8 cellular contexts compared by ENCODE assay signal in the genomic region with DNA sequence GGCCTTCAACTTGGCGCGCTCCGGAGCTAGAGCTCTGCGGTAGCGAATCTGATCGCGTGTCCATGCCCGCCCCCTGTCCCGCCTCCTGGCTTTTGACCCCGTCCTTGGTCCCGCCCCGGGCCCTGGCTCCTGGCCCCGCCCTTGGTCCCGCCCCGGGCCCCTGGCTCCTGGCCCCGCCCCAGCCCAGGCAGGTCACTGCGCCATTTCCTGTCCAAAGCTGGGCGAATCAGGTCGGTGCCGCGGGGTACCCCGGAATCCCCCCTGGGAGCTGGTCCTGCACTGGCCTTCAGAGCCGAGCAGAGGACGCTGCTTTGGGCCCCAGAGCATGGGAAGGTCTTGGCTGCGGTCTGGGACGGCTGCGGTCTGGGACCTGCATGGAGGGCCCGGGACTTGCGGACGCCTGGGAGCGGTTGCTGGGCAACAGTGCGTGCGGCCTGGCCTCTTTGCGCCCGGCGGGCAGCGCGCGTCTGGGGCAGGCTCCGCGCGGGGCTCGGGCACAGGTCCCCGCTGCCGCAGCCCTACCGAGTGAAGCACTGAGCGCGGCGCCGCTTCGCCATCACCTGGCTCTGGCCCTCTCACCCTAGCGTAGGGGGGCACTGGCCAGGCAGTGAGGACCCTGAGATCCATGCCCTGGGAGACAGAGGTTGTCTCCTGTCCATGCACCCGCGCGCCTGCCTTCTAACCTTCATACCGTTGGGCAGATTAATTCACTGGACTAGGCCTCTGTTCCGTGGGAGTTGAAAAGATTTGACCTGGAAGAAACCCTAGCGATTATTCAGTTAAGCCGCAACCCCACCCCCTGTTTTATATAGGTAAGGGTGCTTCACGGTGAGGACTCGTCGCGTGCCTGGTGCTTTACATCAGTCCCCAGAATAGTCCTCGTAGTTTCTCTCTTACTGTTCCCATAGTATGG. TPM values are rescaled to one million over a fixed set of nuclear protein-coding genes. Genes with fewer than 3 reads are reported as not detected.
DNase-seq lines count a peak whose midpoint lies in the region; ATAC-seq, FAIRE-seq and TF ChIP-seq lines count a peak whose summit lies in the region.

TTC12 (plus strand) TSS at position 195 of the 913 bp plus-strand sequence. CDS start 1,675 bp downstream, outside the sequence.

- no peaks in the 10 kb centered on the region for H3K36me3 ChIP-seq in Caco-2 (ENCODE audit: control insufficient read depth, insufficient read depth, low read length)

- BruUV-seq in Caco-2 (replicated peaks; lab: Mats Ljungman, UMichigan) = TSS peak; percentile 46

- H3K4me1 ChIP-seq in Caco-2 = peaks cover 10% of the 10 kb centered on the region

- H3K4me1 Mint-ChIP-seq in Caco-2 (ENCODE audit: low read depth, unreplicated experiment) = peaks cover 6% of the 10 kb centered on the region
- peaks cover 11% of the 10 kb centered on the region for H3K4me1 Mint-ChIP-seq in nephron progenitor cell

- H3K27ac Mint-ChIP-seq in Caco-2 (ENCODE audit: unreplicated experiment) (peak within 1 kb of the TSS; percentile 35), nephron progenitor cell (no peak within 1 kb of the TSS)

- H3K27me3 ChIP-seq in Caco-2 (replicated peaks; ENCODE audit: control insufficient read depth, insufficient read depth, low read length) = no peaks in the 10 kb centered on the region

- peak within 1 kb of the TSS; percentile 72 for H3K4me3 ChIP-seq in Caco-2 (ENCODE audit: low read depth, low read length)
- peak within 1 kb of the TSS; percentile 86 for H3K4me3 ChIP-seq in fibroblast of the aortic adventitia (ENCODE audit: low read depth, low read length)

- CTCF ChIA-PET in Caco-2 (lab: Charles Lee) = interaction anchor here (0.6 to 2.0 kb wide), 8 partner anchors 25 to 801 kb away, joined by 3 to 14 read pairs (median 5); partner anchors contain the start of gene ZW10

- peak; percentile 99 for ATAC-seq in GM21360 (IDR thresholded peaks at IDR 0.05; ENCODE audit: unreplicated experiment)
- ATAC-seq in stimulated activated naive CD8-positive, alpha-beta T cell treated with anti-CD3 and anti-CD28 coated beads, Interleukin-15, Interleukin-2, amounts not matched to agents 100 U/mL and 50 U/mL, for 24 hours = peak; percentile 99

- H3K9me3 ChIP-seq in Caco-2 = no peaks in the 10 kb centered on the region

- POLR2A ChIA-PET in Caco-2 (lab: Charles Lee) = interaction anchor here (0.5 to 1.2 kb wide), 10 partner anchors 11 to 840 kb away, joined by 3 to 18 read pairs (median 4); partner anchors contain the start of gene ZW10

- H3K36me3 Mint-ChIP-seq in Caco-2 (ENCODE audit: insufficient read depth, unreplicated experiment) (no peaks in the 10 kb centered on the region), nephron progenitor cell (ENCODE audit: low read depth) (peaks cover 33% of the 10 kb centered on the region)

- no peak for FAIRE-seq in RCC 7860 (lab: Jason Lieb, UNC)

- TF ChIP-seq CTCF in Caco-2 (IDR thresholded peaks at IDR 0.05; ENCODE audit: insufficient read depth in 1 of 2, low read depth in 1 of 2, low read length in 1 of 2, severe bottlenecking in 1 of 2, unreplicated experiment in 1 of 2) = no peak
- no peak for TF ChIP-seq CTCF in fibroblast of the aortic adventitia (IDR thresholded peaks at IDR 0.05; ENCODE audit: insufficient read depth, low read length)
- TF ChIP-seq CTCF in nephron progenitor cell (IDR thresholded peaks at IDR 0.05) = no peak

- no peaks in the 10 kb centered on the region for H3K27me3 Mint-ChIP-seq in Caco-2 (ENCODE audit: insufficient read depth, unreplicated experiment)
- H3K27me3 Mint-ChIP-seq in nephron progenitor cell (ENCODE audit: low read depth, poor library complexity) = peaks cover 42% of the 10 kb centered on the region

- intact Hi-C loops in Caco-2 (cut with micrococcal nuclease; ENCODE audit: unreplicated experiment) = loop anchor here (1.0 to 2.0 kb wide), 3 partner anchors 70 to 412 kb away; no protein-coding TSS in a partner anchor

- H3K4me3 Mint-ChIP-seq in Caco-2 (ENCODE audit: unreplicated experiment) = peak within 1 kb of the TSS; percentile 70
- peak within 1 kb of the TSS; percentile 87 for H3K4me3 Mint-ChIP-seq in nephron progenitor cell

- H3K9me3 Mint-ChIP-seq in Caco-2 (ENCODE audit: unreplicated experiment) (no peaks in the 10 kb centered on the region), nephron progenitor cell (peaks cover 17% of the 10 kb centered on the region)

- DNase-seq in Caco-2 = peak; percentile 97 to 99
- peak; percentile 82 for DNase-seq in HT1080 (ENCODE audit: low read depth)
- DNase-seq in RCC 7860 (ENCODE audit: low spot score) = peak; percentile 69
- DNase-seq in activated T-helper 9 cell treated with anti-CD3 and anti-CD28 coated beads, Interleukin-2, amount 50 U/mL, for 16 hours (ENCODE audit: low read depth) = peak; percentile 90
- DNase-seq in fibroblast of the aortic adventitia (ENCODE audit: low read depth) = peak; percentile 78
- DNase-seq in nephron progenitor cell = peak; percentile 97
- DNase-seq in stimulated activated naive CD8-positive, alpha-beta T cell treated with anti-CD3 and anti-CD28 coated beads, Interleukin-15, Interleukin-2, amounts not matched to agents 100 U/mL and 50 U/mL, for 24 hours = peak; percentile 97

RNA-seq across cellular contexts. Expression of gene TTC12, which starts in this region (rescaled TPM):
- total RNA-seq in Caco-2 (2022) (19.4 and 20.8 TPM in 2 replicates), fibroblast of the aortic adventitia (ENCODE audit: low replicate concordance) (9.8 and 12.7 TPM in 2 replicates)
- total RNA-seq in HT1080 (2014; rRNA removed; shearing (Covaris generic)) = 11.4 and 14.5 TPM in 2 replicates
- 5.4 and 6.8 TPM in 2 replicates for polyA plus RNA-seq in HT1080 (2015; cell fraction: cytosol; rRNA removed)
- 23.6 and 25.8 TPM in 2 replicates for polyA plus RNA-seq in HT1080 (2015; cell fraction: nucleus; rRNA removed)

Comparison
In these comparisons a context has a peak if more than half of its experiments do, and no peak if none do; other contexts are left out.
1. Peak in every context shown above with its lines: DNase-seq, ATAC-seq and H3K4me3 ChIP-seq.